10 cellular contexts compared by ENCODE assay signal in the genomic region with DNA sequence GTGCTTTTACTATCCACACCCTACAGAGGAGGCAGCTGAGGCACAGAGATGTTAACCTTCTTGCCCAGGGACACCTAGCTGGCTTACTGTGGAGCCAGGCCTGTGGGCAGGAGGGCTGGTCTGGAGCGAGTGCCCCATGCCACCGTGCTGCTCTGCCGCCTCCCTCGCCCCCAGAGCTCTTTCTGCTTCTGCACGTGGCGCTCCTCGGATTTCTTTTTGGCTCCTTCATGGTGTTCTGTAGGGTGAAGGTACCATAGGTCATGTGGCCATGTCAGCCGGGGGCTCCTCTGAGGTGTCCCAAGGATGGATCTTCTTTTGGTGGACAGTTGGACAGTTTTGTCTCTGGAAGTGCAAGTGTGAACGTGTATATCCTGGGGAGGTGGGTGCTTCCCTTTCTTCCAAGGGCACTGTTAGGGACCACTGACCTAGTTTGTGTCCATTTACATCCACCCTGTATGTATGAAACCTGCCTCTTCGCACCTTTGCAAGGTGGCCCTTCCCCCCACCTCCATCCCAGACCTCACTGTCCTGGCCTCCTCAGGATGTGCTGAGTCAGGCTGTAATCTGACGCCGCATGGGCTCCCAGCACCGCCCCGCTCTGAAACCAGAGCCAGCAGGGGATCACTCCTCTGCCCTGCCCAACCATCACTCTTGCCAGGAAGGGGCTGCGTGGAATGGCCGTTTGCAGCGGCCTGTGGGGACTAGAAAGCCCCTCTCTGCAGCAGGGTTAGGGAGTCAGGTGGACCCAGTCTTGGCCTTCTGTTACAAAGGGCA. TPM values are rescaled to one million over a fixed set of nuclear protein-coding genes. Genes with fewer than 3 reads are reported as not detected.
DNase-seq lines count a peak whose midpoint lies in the region; ATAC-seq and TF ChIP-seq lines count a peak whose summit lies in the region.
"Had no signal": no experiment of that assay in that cellular context is flagged by ENCODE, and none has a peak within 500 bp of the region (broad histone marks: within the 10 kb centered on the region; RNA-seq: fewer than 3 reads in every experiment).

No MANE protein-coding gene starts in this region.

- H3K4me1 Mint-ChIP-seq in MCF 10A (ENCODE audit: insufficient read depth, unreplicated experiment) = peaks cover 21% of the 10 kb centered on the region

- TF ChIP-seq CTCF in MCF 10A (IDR thresholded peaks at IDR 0.05; ENCODE audit: unreplicated experiment) (no peak), breast epithelium (IDR thresholded peaks at IDR 0.05) (no peak)

- no peaks in the 10 kb centered on the region for H3K36me3 ChIP-seq in breast epithelium

- peaks cover 0 to 4% of the 10 kb centered on the region in 2 donors for H3K4me1 ChIP-seq in breast epithelium

- in situ Hi-C loops in T47D (cut with HindIII; ENCODE audit: low pct_unique_long_range_greater_than_20kb, low sequenced_read_pairs) = no loop called here

- CTCF ChIA-PET in MCF 10A (lab: Yijun Ruan, JAX) = interaction anchor here (0.6 to 2.2 kb wide), 5 partner anchors 8 to 238 kb away, joined by 3 to 13 read pairs (median 3); partner anchors contain the start of gene TOB2

- no peaks in the 10 kb centered on the region for H3K27me3 ChIP-seq in breast epithelium

- no peak overlapping the region for H3K27ac Mint-ChIP-seq in MCF 10A (ENCODE audit: low read depth, unreplicated experiment)
- H3K27ac Mint-ChIP-seq: stimulated activated naive CD8-positive, alpha-beta T cell treated with anti-CD3 and anti-CD28 coated beads, Interleukin-15, Interleukin-2, amounts not matched to agents 100 ng/mL and 50 ng/mL, for 24 hours had no signal

- H3K9me3 Mint-ChIP-seq in MCF 10A (ENCODE audit: unreplicated experiment) = no peaks in the 10 kb centered on the region
- H3K9me3 Mint-ChIP-seq: stimulated activated naive CD8-positive, alpha-beta T cell treated with anti-CD3 and anti-CD28 coated beads, Interleukin-15, Interleukin-2, amounts not matched to agents 100 ng/mL and 50 ng/mL, for 24 hours had no signal

- no peaks in the 10 kb centered on the region for H3K27me3 Mint-ChIP-seq in MCF 10A (ENCODE audit: insufficient read depth, unreplicated experiment)
- H3K27me3 Mint-ChIP-seq: stimulated activated naive CD8-positive, alpha-beta T cell treated with anti-CD3 and anti-CD28 coated beads, Interleukin-15, Interleukin-2, amounts not matched to agents 100 ng/mL and 50 ng/mL, for 24 hours had no signal

- ATAC-seq in GM21825 (IDR thresholded peaks at IDR 0.05; ENCODE audit: unreplicated experiment) (no peak), HG02759 (IDR thresholded peaks at IDR 0.05; ENCODE audit: unreplicated experiment) (no peak)

- BruUV-seq in MCF 10A (replicated peaks; lab: Mats Ljungman, UMichigan) = no TSS peak

- no peak for TF ChIP-seq POLR2A in breast epithelium (IDR thresholded peaks at IDR 0.05)

- peak overlapping the region in 1 of 2 donors; percentile 43 for H3K27ac ChIP-seq in breast epithelium

- H3K9me3 ChIP-seq in breast epithelium = no peaks in the 10 kb centered on the region

- POLR2A ChIA-PET in MCF 10A (lab: Yijun Ruan, JAX) = interaction anchor here (0.6 to 1.5 kb wide), 3 partner anchors 44 to 131 kb away, joined by 3 to 4 read pairs (median 3); partner anchors contain the start of genes ACO2, PHF5A and TEF

- intact Hi-C loops in MCF 10A (cut with micrococcal nuclease) (no loop called here), breast epithelium (cut with DNase I; ENCODE audit: low total_unique reads) (no loop called here)

- peaks cover 67% of the 10 kb centered on the region for H3K36me3 Mint-ChIP-seq in MCF 10A (ENCODE audit: insufficient read depth, unreplicated experiment)

- H3K4me3 ChIP-seq in breast epithelium = no peak overlapping the region

- no peak overlapping the region for H3K4me3 Mint-ChIP-seq in MCF 10A (ENCODE audit: unreplicated experiment)
- H3K4me3 Mint-ChIP-seq: stimulated activated naive CD8-positive, alpha-beta T cell treated with anti-CD3 and anti-CD28 coated beads, Interleukin-15, Interleukin-2, amounts not matched to agents 100 ng/mL and 50 ng/mL, for 24 hours had no signal

- peak; percentile 87 for DNase-seq in MCF 10A (ENCODE audit: unreplicated experiment)
- no peak for DNase-seq in breast epithelium (ENCODE audit: low spot score in 2 of 2)
- DNase-seq in T47D (ENCODE audit: low read depth in 1 of 2, low spot score in 1 of 2) = peak; percentile 73 to 83
- DNase-seq in kidney tubule cell (ENCODE audit: low spot score) = peak; percentile 68
- DNase-seq in GM19240 (ENCODE audit: insufficient read length, low spot score) = no peak
- no peak for DNase-seq in activated effector memory CD4-positive, alpha-beta T cell treated with anti-CD3 and anti-CD28 coated beads, Interleukin-2, amount 50 U/mL, for 16 hours
- DNase-seq: COR-L47 had no signal

RNA-seq across cellular contexts. Expression of gene POLR3H, which starts 31.7 kb away (rescaled TPM):
- total RNA-seq in MCF 10A (2022) (26.3 and 35.5 TPM in 2 replicates), breast epithelium (10 to 100 TPM; 18.2 to 26.5 (median 20.2) TPM)

RNA-seq across cellular contexts. Expression of gene ACO2, which starts 43.7 kb away (rescaled TPM):
- 105 and 109 TPM in 2 replicates for total RNA-seq in MCF 10A (2022)
- total RNA-seq in breast epithelium = 10 to 100 TPM; 58.1 to 92.2 (median 65.2) TPM

RNA-seq across cellular contexts. Expression of gene PHF5A, which starts 44.1 kb away (rescaled TPM):
- 62.3 and 68.8 TPM in 2 replicates for total RNA-seq in MCF 10A (2022)
- total RNA-seq in breast epithelium = 10 to 100 TPM; 42.0 to 46.0 (median 43.8) TPM

RNA-seq across cellular contexts. Expression of gene CSDC2, which starts 48.2 kb away (rescaled TPM):
- total RNA-seq in MCF 10A (2022) (not detected in 2 replicates), breast epithelium (1 to 10 TPM in 2 of 3 donors, not detected in 1; 1.6 to 1.9 TPM)

Comparison
In these comparisons a context has a peak if more than half of its experiments do, and no peak if none do; other contexts are left out.
1. DNase-seq: peak in MCF 10A (single experiment), T47D (2 of 2) and kidney tubule cell (single experiment); none in breast epithelium (0 of 2), GM19240 (single experiment) and activated effector memory CD4-positive, alpha-beta T cell treated with anti-CD3 and anti-CD28 coated beads, Interleukin-2, amount 50 U/mL, for 16 hours (single experiment).